10 cellular contexts compared by ENCODE assay signal in the genomic region with DNA sequence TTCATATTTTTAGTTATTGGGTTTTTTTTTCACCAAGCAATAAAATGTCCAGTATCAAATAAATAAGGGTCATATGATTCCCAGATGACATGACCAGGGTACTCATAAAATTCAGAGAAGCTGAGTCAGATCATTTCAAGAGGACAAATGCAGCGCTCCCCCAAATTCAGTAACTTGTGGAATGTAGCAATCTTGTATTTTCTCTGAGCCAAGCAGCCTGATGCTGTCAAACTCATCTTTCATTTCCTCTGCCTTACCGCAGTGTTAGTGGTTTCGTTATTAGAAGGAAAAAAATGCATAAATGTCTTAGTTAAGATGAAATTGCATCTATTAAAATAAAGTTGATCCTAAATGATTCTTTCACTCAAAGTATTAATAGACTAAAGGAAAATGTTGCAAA. TPM values are rescaled to one million over a fixed set of nuclear protein-coding genes. Genes with fewer than 3 reads are reported as not detected.
DNase-seq lines count a peak whose midpoint lies in the region; ATAC-seq and TF ChIP-seq lines count a peak whose summit lies in the region.
"Had no signal": no experiment of that assay in that cellular context is flagged by ENCODE, and none has a peak within 500 bp of the region (broad histone marks: within the 10 kb centered on the region; RNA-seq: fewer than 3 reads in every experiment).

No MANE protein-coding gene starts in this region.

- H2AFZ ChIP-seq in smooth muscle cell (ENCODE audit: low read depth), result no peak overlapping the region

- no peaks in the 10 kb centered on the region for H4K20me1 ChIP-seq in smooth muscle cell (ENCODE audit: low read depth)

- H3K9ac ChIP-seq in smooth muscle cell (ENCODE audit: low read depth), result no peak overlapping the region

- H3K36me3 ChIP-seq in brain microvascular endothelial cell (replicated peaks) (no peaks in the 10 kb centered on the region), smooth muscle cell (ENCODE audit: low read depth) (no peaks in the 10 kb centered on the region)

- WGBS in smooth muscle cell (ENCODE audit: low lambda C conversion rate), result 94% methylated on average over 3 of the region's 3 CpGs

- DNase-seq in AG09309 (ENCODE audit: low read depth) (peak; percentile 61), brain microvascular endothelial cell (peak; percentile 72), NCI-H2171 treated with DMSO at 0.1 percent for 48 hours (lab: John Stamatoyannopoulos, UW) (no peak), DMS79 treated with DMSO at 0.1 percent for 48 hours (lab: John Stamatoyannopoulos, UW) (no peak), smooth muscle cell (lab: John Stamatoyannopoulos, UW; ENCODE audit: unreplicated experiment) (no peak)
- DNase-seq in activated effector memory CD4-positive, alpha-beta T cell treated with anti-CD3 and anti-CD28 coated beads, Interleukin-2, amount 50 U/mL, for 16 hours, result no peak
- DNase-seq: activated CD4-positive, alpha-beta T cell treated with anti-CD3 and anti-CD28 coated beads, Interleukin-2, amount 10 ng/mL, durations not matched to agents 24 days and 14 days; occipital lobe had no signal

- no peaks in the 10 kb centered on the region for H3K79me2 ChIP-seq in smooth muscle cell (ENCODE audit: low read depth)

- no peaks in the 10 kb centered on the region for H3K9me3 ChIP-seq in smooth muscle cell (replicated peaks; ENCODE audit: low read depth)

- H3K4me3 ChIP-seq in AG09309 (ENCODE audit: control insufficient read depth, low read depth, low read length) (no peak overlapping the region), brain microvascular endothelial cell (ENCODE audit: low read depth, low read length) (no peak overlapping the region), smooth muscle cell (no peak overlapping the region)

- ATAC-seq in GM18861 (IDR thresholded peaks at IDR 0.05; ENCODE audit: unreplicated experiment) (peak; percentile 41), HG03432 (IDR thresholded peaks at IDR 0.05; ENCODE audit: unreplicated experiment) (peak; percentile 53)

- TF ChIP-seq CTCF in AG09309 (IDR thresholded peaks at IDR 0.05; ENCODE audit: control insufficient read depth, insufficient read depth, low read depth, low read length, missing control alignments), result no peak
- no peak for TF ChIP-seq CTCF in brain microvascular endothelial cell (IDR thresholded peaks at IDR 0.05; ENCODE audit: low read depth, low read length, missing control alignments)
- TF ChIP-seq CTCF in smooth muscle cell (IDR thresholded peaks at IDR 0.05; ENCODE audit: borderline replicate concordance, insufficient read depth, poor library complexity, severe bottlenecking), result no peak

- H3K27me3 ChIP-seq in brain microvascular endothelial cell (replicated peaks) (no peaks in the 10 kb centered on the region), smooth muscle cell (ENCODE audit: low read depth) (no peaks in the 10 kb centered on the region)

- peaks cover 33% of the 10 kb centered on the region for H3K4me1 ChIP-seq in smooth muscle cell (ENCODE audit: low read depth)

- no peak overlapping the region for H3K4me2 ChIP-seq in smooth muscle cell

- no peaks in the 10 kb centered on the region for H3F3A ChIP-seq in smooth muscle cell (ENCODE audit: low read depth)

- in situ Hi-C loops in brain microvascular endothelial cell (cut with HindIII; ENCODE audit: low pct_ligation_motif_present, low sequenced_read_pairs), result no loop called here

- H3K27ac ChIP-seq in brain microvascular endothelial cell (peak overlapping the region; percentile 31), smooth muscle cell (ENCODE audit: low read depth) (no peak overlapping the region)

RNA-seq across cellular contexts. Expression of a gene that starts 57.8 kb away (rescaled TPM):
- total RNA-seq in smooth muscle cell, result 20.0 and 22.0 TPM in 2 replicates
- polyA plus RNA-seq in smooth muscle cell, result 8.2 and 18.6 TPM in 2 replicates

Comparison
In these comparisons a context has a peak if more than half of its experiments do, and no peak if none do; other contexts are left out.
1. DNase-seq: peak in AG09309 (single experiment) and brain microvascular endothelial cell (single experiment); none in NCI-H2171 treated with DMSO at 0.1 percent for 48 hours (single experiment), DMS79 treated with DMSO at 0.1 percent for 48 hours (single experiment), activated effector memory CD4-positive, alpha-beta T cell treated with anti-CD3 and anti-CD28 coated beads, Interleukin-2, amount 50 U/mL, for 16 hours (single experiment) and smooth muscle cell (single experiment).